ENCODE assay signal across 20 cellular contexts in the genomic region with DNA sequence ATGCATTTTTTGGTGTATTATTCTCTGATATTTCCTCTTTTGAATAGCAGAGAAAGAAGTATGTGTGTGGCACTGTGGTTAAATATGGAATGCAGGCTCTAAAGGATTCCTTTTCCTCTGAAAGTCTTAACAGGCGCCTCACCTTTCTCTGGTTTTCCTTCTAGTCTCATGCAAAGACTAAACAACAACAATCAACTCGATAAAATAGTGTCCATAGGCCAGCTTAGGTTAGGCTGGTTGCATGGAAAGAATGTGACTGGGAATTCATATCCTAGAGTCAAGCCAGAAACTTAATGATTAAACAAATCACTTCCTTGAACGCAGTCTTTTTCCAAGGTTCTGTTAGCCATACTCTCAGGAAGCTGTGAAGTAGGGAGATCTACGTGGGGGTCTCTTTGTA.
DNase-seq lines count a peak whose midpoint lies in the region; ATAC-seq and TF ChIP-seq lines count a peak whose summit lies in the region.
"Had no signal": no experiment of that assay in that cellular context is flagged by ENCODE, and none has a peak within 500 bp of the region (broad histone marks: within the 10 kb centered on the region; RNA-seq: fewer than 3 reads in every experiment).

No MANE protein-coding gene starts in this region.

- H3K79me1 ChIP-seq in IMR-90 (ENCODE audit: low read depth in 1 of 2, low read length in 2 of 2), result no peaks in the 10 kb centered on the region

- H3K4ac ChIP-seq in IMR-90 (ENCODE audit: low read depth, low read length), result no peak overlapping the region

- no peak overlapping the region for H2AK9ac ChIP-seq in IMR-90 (replicated peaks; ENCODE audit: low read depth, low read length, poor library complexity)

- peaks cover 40% of the 10 kb centered on the region for H3K4me1 Mint-ChIP-seq in Calu3 (ENCODE audit: low read depth, unreplicated experiment)
- H3K4me1 Mint-ChIP-seq in chondrocyte (ENCODE audit: low read depth), result peaks cover 23% of the 10 kb centered on the region
- peaks cover 13% of the 10 kb centered on the region for H3K4me1 Mint-ChIP-seq in nephron
- H3K4me1 Mint-ChIP-seq in stimulated activated memory B cell treated with anti-CD40 and anti-IgM and Interleukin-4, amounts not matched to agents 10 μg/mL and 1 μg/mL and 100 μg/mL, for 72 hours, result no peaks in the 10 kb centered on the region
- H3K4me1 Mint-ChIP-seq: CD8-positive, alpha-beta memory T cell; memory B cell had no signal

- TF ChIP-seq CTCF in Calu3 (IDR thresholded peaks at IDR 0.05; ENCODE audit: unreplicated experiment), result no peak
- TF ChIP-seq CTCF in IMR-90 (conservative IDR thresholded peaks at IDR 0.05; ENCODE audit: low read depth, low read length), result no peak
- no peak for TF ChIP-seq CTCF in chondrocyte (IDR thresholded peaks at IDR 0.05)
- no peak for TF ChIP-seq CTCF in nephron (IDR thresholded peaks at IDR 0.05; ENCODE audit: unreplicated experiment in 3 of 3)
- TF ChIP-seq CTCF in thyroid gland (IDR thresholded peaks at IDR 0.05), result no peak
- TF ChIP-seq CTCF in esophagus squamous epithelium (IDR thresholded peaks at IDR 0.05), result no peak

- TF ChIP-seq POLR2A in IMR-90 (IDR thresholded peaks at IDR 0.05; ENCODE audit: low read depth, low read length) (no peak), thyroid gland (IDR thresholded peaks at IDR 0.05) (no peak), esophagus squamous epithelium (IDR thresholded peaks at IDR 0.05) (no peak)

- H4K8ac ChIP-seq in IMR-90 (ENCODE audit: low read depth in 2 of 2, low read length in 2 of 2), result no peak overlapping the region

- no peaks in the 10 kb centered on the region for H3K4me1 ChIP-seq in IMR-90 (ENCODE audit: control insufficient read depth, insufficient read depth, low read length)
- H3K4me1 ChIP-seq in thyroid gland, result peaks cover 21 to 27% of the 10 kb centered on the region in 2 donors
- H3K4me1 ChIP-seq in esophagus squamous epithelium, result no peaks in the 10 kb centered on the region
- H3K4me1 ChIP-seq: prostate gland, suprapubic skin had no signal

- no peak for TF ChIP-seq RAD21 in IMR-90 (IDR thresholded peaks at IDR 0.05; ENCODE audit: low read length)

- H4K91ac ChIP-seq in IMR-90 (ENCODE audit: insufficient read depth, low read depth, low read length), result no peak overlapping the region

- CTCF ChIA-PET in Calu3 (lab: Charles Lee) (interaction anchor here (1.3 kb wide), 1 partner anchor 108 kb away, joined by 4 read pairs; no protein-coding TSS in a partner anchor), IMR-90 (lab: Yijun Ruan, JAX) (no interaction called here)

- no peak overlapping the region for H3K9ac ChIP-seq in IMR-90 (ENCODE audit: low read depth, low read length)

- no peak overlapping the region for H2BK15ac ChIP-seq in IMR-90 (ENCODE audit: low read depth, low read length)

- H4K20me1 ChIP-seq in IMR-90 (ENCODE audit: insufficient read depth, low read length), result no peaks in the 10 kb centered on the region

- H3K14ac ChIP-seq in IMR-90 (replicated peaks; ENCODE audit: low read depth, low read length), result no peak overlapping the region

- no peak overlapping the region for H3K23ac ChIP-seq in IMR-90 (ENCODE audit: low read depth, low read length)

- H3K4me3 Mint-ChIP-seq in Calu3 (ENCODE audit: low read depth, unreplicated experiment), result peak overlapping the region; percentile 34
- H3K4me3 Mint-ChIP-seq in chondrocyte (ENCODE audit: unreplicated experiment), result no peak overlapping the region
- no peak overlapping the region for H3K4me3 Mint-ChIP-seq in nephron
- no peak overlapping the region for H3K4me3 Mint-ChIP-seq in stimulated activated memory B cell treated with anti-CD40 and anti-IgM and Interleukin-4, amounts not matched to agents 10 μg/mL and 1 μg/mL and 100 μg/mL, for 72 hours
- H3K4me3 Mint-ChIP-seq: activated T-cell treated with anti-CD3 and anti-CD28 coated beads, Interleukin-2, amount 50 U/mL, for 72 hours; CD8-positive, alpha-beta memory T cell; memory B cell; natural killer cell treated with Interleukin-12 subunit alpha and Interleukin-12 subunit beta and Interleukin-15 and Interleukin-18, amount 100 ng/mL, for 72 hours had no signal

- no peak overlapping the region for H2BK120ac ChIP-seq in IMR-90 (ENCODE audit: low read depth, low read length)

- in situ Hi-C loops in IMR-90 (cut with MboI; ENCODE audit: low sequenced_read_pairs), result no loop called here

- no peaks in the 10 kb centered on the region for H3K27me3 Mint-ChIP-seq in Calu3 (ENCODE audit: unreplicated experiment)
- peaks cover 12% of the 10 kb centered on the region for H3K27me3 Mint-ChIP-seq in chondrocyte (ENCODE audit: low read depth)
- H3K27me3 Mint-ChIP-seq in nephron (ENCODE audit: low read depth), result peaks cover 19% of the 10 kb centered on the region
- H3K27me3 Mint-ChIP-seq in stimulated activated memory B cell treated with anti-CD40 and anti-IgM and Interleukin-4, amounts not matched to agents 10 μg/mL and 1 μg/mL and 100 μg/mL, for 72 hours, result peaks cover 14% of the 10 kb centered on the region

- BruUV-seq in Calu3 (replicated peaks; lab: Mats Ljungman, UMichigan) (no TSS peak), IMR-90 (replicated peaks; lab: Mats Ljungman, UMichigan) (no TSS peak)

- no CpG with 5 or more reads among the region's 4 CpGs for WGBS in IMR-90 (ENCODE audit: extremely low coverage in 2 of 2, insufficient read length in 1 of 2), 2 experiments
- WGBS in thyroid gland, 2 donors, result 64 to 69% methylated on average over 4 of the region's 4 CpGs
- WGBS in esophagus squamous epithelium, 2 donors, result 49 to 51% methylated on average over 4 of the region's 4 CpGs

- H3K9me3 Mint-ChIP-seq in Calu3 (ENCODE audit: low read depth, unreplicated experiment) (peaks cover 10% of the 10 kb centered on the region), chondrocyte (ENCODE audit: low read depth) (no peaks in the 10 kb centered on the region), nephron (no peaks in the 10 kb centered on the region)
- H3K9me3 Mint-ChIP-seq in stimulated activated memory B cell treated with anti-CD40 and anti-IgM and Interleukin-4, amounts not matched to agents 10 μg/mL and 1 μg/mL and 100 μg/mL, for 72 hours, result no peaks in the 10 kb centered on the region
- H3K9me3 Mint-ChIP-seq: CD8-positive, alpha-beta memory T cell; memory B cell; natural killer cell treated with Interleukin-12 subunit alpha and Interleukin-12 subunit beta and Interleukin-15 and Interleukin-18, amount 100 ng/mL, for 72 hours had no signal

- peak; percentile 10 for DNase-seq in Calu3
- peak; percentile 2 for DNase-seq in IMR-90
- no peak for DNase-seq in chondrocyte (ENCODE audit: low spot score)
- DNase-seq in thyroid gland, result no peak
- no peak for DNase-seq in esophagus squamous epithelium (lab: John Stamatoyannopoulos, UW)
- DNase-seq: activated T-cell treated with anti-CD3 and anti-CD28 coated beads, Interleukin-2, amount 50 U/mL, for 72 hours; CD8-positive, alpha-beta memory T cell; GOT3; heart right ventricle; NCI-H82; SW 1271 had no signal

- H3K56ac ChIP-seq in IMR-90 (ENCODE audit: extremely low read depth, insufficient read depth, low read length), result no peak overlapping the region

- H3K4me3 ChIP-seq in IMR-90 (ENCODE audit: insufficient read depth, low read depth, low read length) (no peak overlapping the region), thyroid gland (replicated peaks in 1 of 3) (no peak overlapping the region), esophagus squamous epithelium (no peak overlapping the region)
- H3K4me3 ChIP-seq: coronary artery, heart right ventricle, prostate gland, suprapubic skin had no signal

- no peaks in the 10 kb centered on the region for H3K9me1 ChIP-seq in IMR-90 (ENCODE audit: insufficient read depth, low read length)

- H3K36me3 Mint-ChIP-seq in Calu3 (ENCODE audit: insufficient read depth, unreplicated experiment), result peaks cover 6% of the 10 kb centered on the region
- H3K36me3 Mint-ChIP-seq in chondrocyte (ENCODE audit: low read depth), result no peaks in the 10 kb centered on the region
- H3K36me3 Mint-ChIP-seq in nephron (ENCODE audit: low read depth), result no peaks in the 10 kb centered on the region
- H3K36me3 Mint-ChIP-seq in stimulated activated memory B cell treated with anti-CD40 and anti-IgM and Interleukin-4, amounts not matched to agents 10 μg/mL and 1 μg/mL and 100 μg/mL, for 72 hours, result no peaks in the 10 kb centered on the region
- H3K36me3 Mint-ChIP-seq: memory B cell; natural killer cell treated with Interleukin-12 subunit alpha and Interleukin-12 subunit beta and Interleukin-15 and Interleukin-18, amount 100 ng/mL, for 72 hours had no signal

- dilution Hi-C loops in IMR-90 (cut with HindIII; ENCODE audit: low sequenced_read_pairs, unreplicated experiment), result no loop called here

- no peak overlapping the region for H2BK20ac ChIP-seq in IMR-90 (ENCODE audit: low read depth, low read length)

- POLR2A ChIA-PET in IMR-90 (lab: Charles Lee; ENCODE audit: unreplicated experiment), result no interaction called here

- no peak overlapping the region for H3K4me2 ChIP-seq in IMR-90 (ENCODE audit: low read depth, low read length)

- H3K18ac ChIP-seq in IMR-90 (ENCODE audit: low read depth, low read length), result no peak overlapping the region

- no peak overlapping the region for H2AFZ ChIP-seq in IMR-90 (replicated peaks; ENCODE audit: low read length, poor library complexity)

- no peak overlapping the region for H3K27ac ChIP-seq in IMR-90 (ENCODE audit: insufficient read depth, low read length)
- no peak overlapping the region for H3K27ac ChIP-seq in thyroid gland
- no peak overlapping the region for H3K27ac ChIP-seq in esophagus squamous epithelium
- H3K27ac ChIP-seq: coronary artery, heart right ventricle, prostate gland, suprapubic skin had no signal

- H3K9me3 ChIP-seq in IMR-90 (ENCODE audit: control insufficient read depth, insufficient read depth, low read length), result no peaks in the 10 kb centered on the region
- no peaks in the 10 kb centered on the region for H3K9me3 ChIP-seq in thyroid gland
- H3K9me3 ChIP-seq in esophagus squamous epithelium, result no peaks in the 10 kb centered on the region
- H3K9me3 ChIP-seq: heart right ventricle, prostate gland, suprapubic skin had no signal

- no peak overlapping the region for H2AK5ac ChIP-seq in IMR-90 (ENCODE audit: low read depth, low read length)

- H3K27me3 ChIP-seq in IMR-90 (ENCODE audit: control insufficient read depth, insufficient read depth, low read length) (no peaks in the 10 kb centered on the region), thyroid gland (no peaks in the 10 kb centered on the region), esophagus squamous epithelium (no peaks in the 10 kb centered on the region)
- H3K27me3 ChIP-seq: suprapubic skin had no signal

- no peaks in the 10 kb centered on the region for H3K36me3 ChIP-seq in IMR-90 (ENCODE audit: control insufficient read depth, insufficient read depth, low read length)
- no peaks in the 10 kb centered on the region for H3K36me3 ChIP-seq in thyroid gland
- H3K36me3 ChIP-seq in esophagus squamous epithelium, result no peaks in the 10 kb centered on the region
- H3K36me3 ChIP-seq: heart right ventricle, prostate gland, suprapubic skin had no signal

- ATAC-seq in IMR-90 (ENCODE audit: low read depth) (no peak), HG03280 (IDR thresholded peaks at IDR 0.05; ENCODE audit: unreplicated experiment) (no peak)
- no peak for ATAC-seq in stimulated activated memory B cell treated with anti-CD40 and anti-IgM and Interleukin-4, amounts not matched to agents 10 μg/mL and 1 μg/mL and 100 μg/mL, for 72 hours
- ATAC-seq: activated naive CD4-positive, alpha-beta T cell treated with anti-CD3 and anti-CD28 coated beads, Interleukin-2, amount 50 U/mL, for 72 hours; heart right ventricle; natural killer cell treated with Interleukin-12 subunit alpha and Interleukin-12 subunit beta and Interleukin-15 and Interleukin-18, amount 100 ng/mL, for 72 hours had no signal

- H3K27ac Mint-ChIP-seq in Calu3 (ENCODE audit: unreplicated experiment) (peak overlapping the region; percentile 82), chondrocyte (ENCODE audit: unreplicated experiment) (peak overlapping the region; percentile 45), nephron (peak overlapping the region; percentile 74 to 84 (median 83))
- H3K27ac Mint-ChIP-seq in stimulated activated memory B cell treated with anti-CD40 and anti-IgM and Interleukin-4, amounts not matched to agents 10 μg/mL and 1 μg/mL and 100 μg/mL, for 72 hours, result no peak overlapping the region
- H3K27ac Mint-ChIP-seq: activated naive CD4-positive, alpha-beta T cell treated with anti-CD3 and anti-CD28 coated beads, Interleukin-2, amount 50 U/mL, for 72 hours; activated T-cell treated with anti-CD3 and anti-CD28 coated beads, Interleukin-2, amount 50 U/mL, for 72 hours; memory B cell had no signal

- intact Hi-C loops in Calu3 (cut with micrococcal nuclease; ENCODE audit: unreplicated experiment), result loop anchor here (5.0 kb wide), 1 partner anchor 54 kb away; no protein-coding TSS in a partner anchor
- intact Hi-C loops in IMR-90 (cut with micrococcal nuclease), result no loop called here
- intact Hi-C loops in thyroid gland (cut with DNase I), result no loop called here
- intact Hi-C loops in esophagus squamous epithelium (cut with DNase I), result no loop called here

- no peak overlapping the region for H4K5ac ChIP-seq in IMR-90 (ENCODE audit: low read depth, low read length)

- no peak overlapping the region for H2BK5ac ChIP-seq in IMR-90 (ENCODE audit: low read depth, low read length, poor library complexity, severe bottlenecking)

Comparison
In these comparisons a context has a peak if more than half of its experiments do, and no peak if none do; other contexts are left out.
1. DNase-seq: peak in Calu3 (single experiment) and IMR-90 (single experiment); none in chondrocyte (single experiment), thyroid gland (0 of 2) and esophagus squamous epithelium (single experiment).